8 cellular contexts compared by ENCODE assay signal in genomic region chr5:173972844-173973613, GRCh38. TPM values are rescaled to one million over a fixed set of nuclear protein-coding genes. Genes with fewer than 3 reads are reported as not detected.
A peak's percentile ranks its signal among the peaks of the same experiment; 100 is the strongest.
DNase-seq lines count a peak whose midpoint lies in the region; ATAC-seq and TF ChIP-seq lines count a peak whose summit lies in the region.

No MANE protein-coding gene starts in this region.

- TF ChIP-seq CTCF in GM13976 (IDR thresholded peaks at IDR 0.05; ENCODE audit: borderline replicate concordance, control extremely low read depth, extremely low read depth, insufficient read depth, missing control alignments): peak; percentile 71
- TF ChIP-seq CTCF in left lung (IDR thresholded peaks at IDR 0.05): peak; percentile 79 to 93

- H3K27me3 ChIP-seq in left lung: peaks cover 0 to 4% of the 10 kb centered on the region in 2 donors

- H3K4me3 ChIP-seq in left lung: peak overlapping the region; percentile 42 to 43

- peak; percentile 89 for DNase-seq in GM13976 (ENCODE audit: low spot score)
- DNase-seq in NCI-H510A treated with DMSO at 0.1 percent for 48 hours (lab: John Stamatoyannopoulos, UW): peak; percentile 65
- peak; percentile 75 for DNase-seq in activated CD4-positive, alpha-beta T cell treated with anti-CD3 and anti-CD28 coated beads, Interleukin-2, amount 50 U/mL, for 1 hour
- peak; percentile 86 for DNase-seq in dermis blood vessel endothelial cell
- DNase-seq in left lung: peak in 1 of 2 donors; percentile 86
- DNase-seq in stimulated activated CD4-positive, alpha-beta T cell treated with anti-CD3 and anti-CD28 coated beads, Interleukin-2, amount 100 ng/mL, for 24 hours: peak; percentile 81 to 83

- H3K4me1 ChIP-seq in left lung: peaks cover 0 to 19% of the 10 kb centered on the region in 2 donors

- intact Hi-C loops in left lung (cut with DNase I): loop anchor here (2.0 to 10.0 kb wide), 2 partner anchors 354 to 358 kb away; partner anchors contain the start of gene BOD1 (in 1 of the 2)

- no peaks in the 10 kb centered on the region for H3K9me3 ChIP-seq in left lung

- ATAC-seq in HG03159 (IDR thresholded peaks at IDR 0.05; ENCODE audit: unreplicated experiment) (peak; percentile 77), left lung (peak; percentile 94), HG03039 (IDR thresholded peaks at IDR 0.05; ENCODE audit: unreplicated experiment) (no peak)

- in situ Hi-C loops in GM13976 (cut with MboI; ENCODE audit: low sequenced_read_pairs, unreplicated experiment): no loop called here

- no peaks in the 10 kb centered on the region for H3K36me3 ChIP-seq in left lung

- H3K27ac ChIP-seq in left lung: peak overlapping the region in 1 of 2 donors; percentile 13

RNA-seq across cellular contexts. Expression of gene C5orf47, which starts 15.9 kb away (rescaled TPM):
- not detected in 2 replicates for total RNA-seq in dermis blood vessel endothelial cell
- under 1 TPM in 1 of 2 donors, not detected in 1; 0.13 TPM for total RNA-seq in left lung
